ENCODE assay signal across 17 cellular contexts in the genomic region with DNA sequence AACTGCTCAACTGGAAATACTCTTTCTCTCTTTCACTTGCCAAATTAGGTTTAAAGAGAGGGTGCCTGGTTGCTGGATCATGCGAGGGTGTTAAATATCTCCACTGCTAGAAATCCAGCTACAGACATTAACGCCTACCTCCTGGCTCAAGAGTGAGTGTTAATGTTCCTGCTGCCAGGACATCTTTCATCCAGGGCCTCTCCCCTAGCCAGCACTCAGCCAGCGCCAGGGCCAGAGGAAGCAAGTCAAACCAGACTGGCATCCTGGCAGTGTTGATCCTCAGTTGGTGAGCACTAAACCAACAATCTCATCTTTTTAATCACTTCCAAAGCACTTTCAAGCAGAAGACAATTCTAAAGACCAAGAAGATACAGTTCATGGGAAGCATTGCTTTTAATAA.
"Had no signal": no experiment of that assay in that cellular context is flagged by ENCODE, and none has a peak within 500 bp of the region (broad histone marks: within the 10 kb centered on the region; RNA-seq: fewer than 3 reads in every experiment).

No MANE protein-coding gene starts in this region.

- H3K27ac ChIP-seq: coronary artery, dorsolateral prefrontal cortex, heart left ventricle, sigmoid colon, thoracic aorta had no signal

- H3K36me3 Mint-ChIP-seq: naive thymus-derived CD4-positive, alpha-beta T cell; stimulated activated naive B cell treated with anti-CD40 and anti-IgM and Interleukin-4, amounts not matched to agents 10 μg/mL and 1 μg/mL and 100 μg/mL, for 72 hours had no signal

- H3K36me3 ChIP-seq: heart left ventricle, sigmoid colon, thoracic aorta had no signal

- H3K27me3 ChIP-seq: dorsolateral prefrontal cortex, heart left ventricle, sigmoid colon had no signal

- H3K4me1 ChIP-seq: heart left ventricle, sigmoid colon had no signal

- H3K27ac Mint-ChIP-seq: naive thymus-derived CD4-positive, alpha-beta T cell; nephron progenitor cell; stimulated activated naive B cell treated with anti-CD40 and anti-IgM and Interleukin-4, amounts not matched to agents 10 μg/mL and 1 μg/mL and 100 μg/mL, for 72 hours; stimulated activated naive CD8-positive, alpha-beta T cell treated with anti-CD3 and anti-CD28 coated beads, Interleukin-15, amount 100 ng/mL, for 72 hours had no signal

- H3K4me3 ChIP-seq: coronary artery, dorsolateral prefrontal cortex, heart left ventricle, sigmoid colon, skin epidermis, thoracic aorta had no signal

- H3K9me3 Mint-ChIP-seq: stimulated activated naive CD8-positive, alpha-beta T cell treated with anti-CD3 and anti-CD28 coated beads, Interleukin-15, amount 100 ng/mL, for 72 hours had no signal

- H3K4me3 Mint-ChIP-seq: naive thymus-derived CD4-positive, alpha-beta T cell; nephron progenitor cell; stimulated activated naive B cell treated with anti-CD40 and anti-IgM and Interleukin-4, amounts not matched to agents 10 μg/mL and 1 μg/mL and 100 μg/mL, for 72 hours; stimulated activated naive CD8-positive, alpha-beta T cell treated with anti-CD3 and anti-CD28 coated beads, Interleukin-15, amount 100 ng/mL, for 72 hours had no signal

- H3K9me3 ChIP-seq: thoracic aorta had no signal

- DNase-seq: effector CD8-positive, alpha-beta T cell; heart left ventricle; hippocampal formation; kidney glomerular epithelial cell; mesendoderm; naive thymus-derived CD4-positive, alpha-beta T cell; nephron progenitor cell; sigmoid colon; stimulated activated CD4-positive, alpha-beta T cell treated with anti-CD3 and anti-CD28 coated beads, Interleukin-2, amount 100 ng/mL, for 24 hours; stimulated activated CD4-positive, alpha-beta T cell treated with anti-CD3 and anti-CD28 coated beads, Interleukin-4, amount 100 ng/mL, for 4 hours; stimulated activated naive B cell treated with anti-CD40 and anti-IgM and Interleukin-4, amounts not matched to agents 10 μg/mL and 1 μg/mL and 100 μg/mL, for 72 hours; stimulated activated naive CD8-positive, alpha-beta T cell treated with anti-CD3 and anti-CD28 coated beads, Interleukin-15, amount 100 ng/mL, for 72 hours; trophoblast cell had no signal

- H3K4me1 Mint-ChIP-seq: stimulated activated naive B cell treated with anti-CD40 and anti-IgM and Interleukin-4, amounts not matched to agents 10 μg/mL and 1 μg/mL and 100 μg/mL, for 72 hours; stimulated activated naive CD8-positive, alpha-beta T cell treated with anti-CD3 and anti-CD28 coated beads, Interleukin-15, amount 100 ng/mL, for 72 hours had no signal
